ENCODE assay signal across 11 cellular contexts in the genomic region with DNA sequence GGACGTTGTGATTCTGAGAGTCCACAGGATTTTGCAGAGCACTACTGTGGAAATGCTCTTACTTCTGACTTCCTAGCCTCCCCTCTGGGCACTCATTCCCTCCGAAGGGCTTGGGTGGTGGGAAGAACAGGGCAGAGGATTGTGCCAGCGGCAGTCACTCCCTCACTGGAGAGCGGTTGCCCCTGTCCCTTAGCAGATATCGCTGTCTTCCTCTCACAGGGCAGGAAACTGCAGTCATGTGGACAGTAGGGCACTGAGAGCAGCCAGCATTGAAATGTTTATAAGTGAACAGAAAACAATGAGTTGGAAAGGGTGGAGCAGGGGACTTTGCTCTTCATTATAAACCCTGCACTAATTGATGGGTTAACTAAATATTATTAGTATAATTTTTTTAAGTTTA. TPM values are rescaled to one million over a fixed set of nuclear protein-coding genes. Genes with fewer than 3 reads are reported as not detected.
DNase-seq lines count a peak whose midpoint lies in the region; ATAC-seq and TF ChIP-seq lines count a peak whose summit lies in the region.
"Had no signal": no experiment of that assay in that cellular context is flagged by ENCODE, and none has a peak within 500 bp of the region (broad histone marks: within the 10 kb centered on the region; RNA-seq: fewer than 3 reads in every experiment).

No MANE protein-coding gene starts in this region.

- DNase-seq in heart right ventricle (no peak), Right ventricle myocardium inferior (ENCODE audit: missing footprints) (no peak), esophagus muscularis mucosa (ENCODE audit: extremely low spot score) (no peak), medulla oblongata (ENCODE audit: extremely low spot score) (peak; percentile 51), upper lobe of right lung (no peak), substantia nigra (lab: John Stamatoyannopoulos, UW) (no peak), HEK293T (ENCODE audit: extremely low spot score) (no peak), DMS53 treated with DMSO at 0.1 percent for 48 hours (lab: John Stamatoyannopoulos, UW; ENCODE audit: unreplicated experiment) (no peak)
- DNase-seq: CD8-positive, alpha-beta memory T cell; H9 had no signal

- no peak for TF ChIP-seq EP300 in esophagus muscularis mucosa (IDR thresholded peaks at IDR 0.05)

- H3K36me3 ChIP-seq in heart right ventricle, result no peaks in the 10 kb centered on the region
- no peaks in the 10 kb centered on the region for H3K36me3 ChIP-seq in esophagus muscularis mucosa
- no peaks in the 10 kb centered on the region for H3K36me3 ChIP-seq in upper lobe of right lung

- TF ChIP-seq CTCF in heart right ventricle (IDR thresholded peaks at IDR 0.05) (no peak), esophagus muscularis mucosa (IDR thresholded peaks at IDR 0.05) (no peak), upper lobe of right lung (IDR thresholded peaks at IDR 0.05) (no peak)

- TF ChIP-seq POLR2A in esophagus muscularis mucosa (IDR thresholded peaks at IDR 0.05; ENCODE audit: low read depth), result no peak

- H3K4me1 ChIP-seq in heart right ventricle (peaks cover 0 to 10% (median 0%) of the 10 kb centered on the region in 9 donors), esophagus muscularis mucosa (peaks cover 0 to 7% (median 2%) of the 10 kb centered on the region in 4 donors), upper lobe of right lung (peaks cover 4% of the 10 kb centered on the region)

- H3K9me3 ChIP-seq in heart right ventricle (no peaks in the 10 kb centered on the region), esophagus muscularis mucosa (no peaks in the 10 kb centered on the region), upper lobe of right lung (no peaks in the 10 kb centered on the region)

- WGBS in heart right ventricle, 2 donors, result 41 to 48% methylated on average over 5 of the region's 5 CpGs
- WGBS in esophagus muscularis mucosa, result 57% methylated on average over 4 of the region's 5 CpGs

- H3K27ac ChIP-seq in heart right ventricle, result peak overlapping the region in 1 of 10 donors; percentile 54
- peak overlapping the region in 1 of 4 donors; percentile 24 for H3K27ac ChIP-seq in esophagus muscularis mucosa (replicated peaks in 1 of 4)
- no peak overlapping the region for H3K27ac ChIP-seq in upper lobe of right lung
- no peak overlapping the region for H3K27ac ChIP-seq in substantia nigra (ENCODE audit: low read depth, low read length, poor library complexity, severe bottlenecking)

- POLR2A ChIA-PET in HEK293T (lab: Yijun Ruan, JAX), result no interaction called here

- H3K4me3 ChIP-seq in heart right ventricle (peak overlapping the region in 7 of 10 donors; percentile 3 to 41 (median 23)), esophagus muscularis mucosa (peak overlapping the region; percentile 2 to 43 (median 22)), upper lobe of right lung (peak overlapping the region; percentile 11)

- peaks cover 0 to 5% (median 0%) of the 10 kb centered on the region in 7 donors for H3K27me3 ChIP-seq in heart right ventricle
- H3K27me3 ChIP-seq in esophagus muscularis mucosa, result peaks cover 0 to 4% (median 0%) of the 10 kb centered on the region in 4 donors
- peaks cover 3% of the 10 kb centered on the region for H3K27me3 ChIP-seq in upper lobe of right lung

- CTCF ChIA-PET in HEK293T (lab: Yijun Ruan, JAX), result interaction anchor here (0.7 kb wide), 1 partner anchor 173 kb away, joined by 3 read pairs; no protein-coding TSS in a partner anchor

- peak in 4 of 8 donors; percentile 42 to 69 (median 58) for ATAC-seq in heart right ventricle
- ATAC-seq in Right ventricle myocardium inferior, result no peak
- peak; percentile 78 for ATAC-seq in upper lobe of right lung

- intact Hi-C loops in heart right ventricle (cut with DNase I) (no loop called here), Right ventricle myocardium inferior (cut with DNase I) (no loop called here), esophagus muscularis mucosa (cut with DNase I) (no loop called here), upper lobe of right lung (cut with DNase I) (no loop called here)

TF ChIP-seq in HEK293T, 16 proteins besides CTCF, POLR2A, EP300 and RAD21:
- no peak for TF ChIP-seq FOXA1 (IDR thresholded peaks at IDR 0.05)
- TF ChIP-seq TARDBP (IDR thresholded peaks at IDR 0.05), result no peak
- TF ChIP-seq FOXK2 (IDR thresholded peaks at IDR 0.05), result no peak
- TF ChIP-seq HDGF (IDR thresholded peaks at IDR 0.05; ENCODE audit: borderline replicate concordance), result no peak
- no peak for TF ChIP-seq ZNF384 (IDR thresholded peaks at IDR 0.05)
- TF ChIP-seq ARNT (IDR thresholded peaks at IDR 0.05), result no peak
- TF ChIP-seq LEF1 (IDR thresholded peaks at IDR 0.05; ENCODE audit: borderline replicate concordance), result no peak
- TF ChIP-seq CTBP1 (IDR thresholded peaks at IDR 0.05; ENCODE audit: borderline replicate concordance), result no peak

RNA-seq across cellular contexts. Expression of gene SGMS2, which starts 24.7 kb away (rescaled TPM):
- total RNA-seq in heart right ventricle (10 to 100 TPM; 14.3 to 36.9 (median 25.8) TPM), Right ventricle myocardium inferior (23.2 TPM), esophagus muscularis mucosa (100 to 1,000 TPM; 278 to 487 (median 347) TPM), upper lobe of right lung (67.8 TPM)
- 10 to 100 TPM in 1 of 2 donors, 1 to 10 TPM in 1; 2.3 to 12.4 TPM for polyA plus RNA-seq in heart right ventricle
- total RNA-seq: G401 had no signal
- polyA plus RNA-seq: CD8-positive, alpha-beta memory T cell had no signal
